Comparison of ENCODE assay signal across 8 cellular contexts in the genomic region with DNA sequence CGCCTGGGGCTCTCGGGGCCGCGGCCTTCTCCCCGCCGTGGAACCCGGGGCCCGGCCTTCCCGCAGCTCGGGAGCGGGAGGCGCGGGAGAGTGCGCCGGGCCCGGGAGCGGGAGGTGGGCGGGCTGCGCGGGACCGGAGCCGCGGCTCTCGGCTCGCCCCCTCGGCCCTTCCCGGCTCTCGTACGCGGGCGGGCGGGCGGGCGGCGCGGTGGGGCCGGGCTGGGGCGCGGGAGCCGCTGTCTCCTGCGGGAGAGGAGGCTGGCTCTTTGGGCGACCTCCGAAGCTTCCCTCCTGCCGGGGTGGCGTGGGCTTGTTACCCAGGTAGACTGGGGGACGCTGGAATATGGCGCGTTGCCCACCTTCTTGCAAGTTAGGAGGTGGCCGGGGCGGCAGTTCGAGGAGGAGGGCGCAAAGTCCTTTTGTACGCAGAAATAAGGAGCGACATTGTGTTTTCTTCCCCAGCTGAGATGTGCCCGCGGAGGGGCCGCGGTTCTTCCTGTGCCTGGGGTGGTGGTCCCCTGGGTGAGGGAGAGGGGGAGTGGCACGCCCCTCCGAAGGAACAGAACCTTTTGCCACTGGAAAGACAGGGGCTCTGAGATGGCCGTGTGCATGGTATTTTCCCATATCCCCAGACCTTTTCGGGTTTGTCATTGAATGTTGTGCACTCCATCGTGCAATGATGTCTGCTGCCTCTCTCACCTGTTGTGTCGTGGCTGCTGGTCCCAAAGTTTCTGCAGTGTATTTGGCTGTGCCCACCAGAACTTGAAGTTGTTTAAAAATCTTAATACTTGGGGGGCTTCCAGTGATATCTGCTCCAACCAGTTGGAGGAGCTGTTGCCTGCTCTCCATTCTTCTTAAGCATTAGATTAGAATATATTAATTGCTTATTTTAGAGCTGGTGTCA. TPM values are rescaled to one million over a fixed set of nuclear protein-coding genes. Genes with fewer than 3 reads are reported as not detected.
DNase-seq lines count a peak whose midpoint lies in the region; ATAC-seq and TF ChIP-seq lines count a peak whose summit lies in the region.

No MANE protein-coding gene starts in this region.

- POLR2A ChIA-PET in HCT116 (lab: Charles Lee) = interaction anchor here (0.7 to 1.3 kb wide), 3 partner anchors 9 to 22 kb away, joined by 3 to 5 read pairs (median 3); no protein-coding TSS in a partner anchor

- H3K4me1 Mint-ChIP-seq in activated CD4-positive, alpha-beta T cell treated with anti-CD3 and anti-CD28 coated beads, Interleukin-2, amount 10 ng/mL, durations not matched to agents 24 days and 14 days = peaks cover 44% of the 10 kb centered on the region
- H3K4me1 Mint-ChIP-seq in stimulated activated effector memory CD8-positive, alpha-beta T cell treated with anti-CD3 and anti-CD28 coated beads, Interleukin-12 subunit alpha, Interleukin-12 subunit beta, amount 100 ng/mL, for 72 hours = peaks cover 58% of the 10 kb centered on the region

- WGBS in lung, 2 donors = 0% methylated on average over 36 to 64 of the region's 64 CpGs

- peak; percentile 27 for ATAC-seq in HCT116
- peak; percentile 4 for ATAC-seq in lung (ENCODE audit: insufficient read depth, low FRiP score)
- peak; percentile 44 for ATAC-seq in stimulated activated effector memory CD8-positive, alpha-beta T cell treated with anti-CD3 and anti-CD28 coated beads, Interleukin-12 subunit alpha, Interleukin-12 subunit beta, amount 100 ng/mL, for 72 hours

- no TSS peak for BruUV-seq in HCT116 (replicated peaks; lab: Mats Ljungman, UMichigan)

- H3K9me3 ChIP-seq in HCT116 (ENCODE audit: control insufficient read depth in 1 of 2, insufficient read depth in 1 of 2, low read depth in 1 of 2, low read length in 2 of 2) (no peaks in the 10 kb centered on the region), duodenal mucosa (ENCODE audit: control insufficient read depth in 1 of 2, low read length in 2 of 2) (no peaks in the 10 kb centered on the region), lung (ENCODE audit: control insufficient read depth in 2 of 2, insufficient read depth in 1 of 2, low read length in 1 of 2) (no peaks in the 10 kb centered on the region)

- H3K36me3 ChIP-seq in HCT116 (ENCODE audit: control insufficient read depth in 1 of 2, insufficient read depth in 2 of 2, low read length in 2 of 2) (peaks cover 0 to 19% of the 10 kb centered on the region in 2 experiments; a peak in 1 of 4 replicates), duodenal mucosa (ENCODE audit: control insufficient read depth in 1 of 2, insufficient read depth in 2 of 2, low read length in 2 of 2) (peaks cover 0 to 12% of the 10 kb centered on the region in 2 donors), lung (ENCODE audit: control insufficient read depth in 2 of 2, insufficient read depth in 2 of 2, low read length in 2 of 2) (no peaks in the 10 kb centered on the region)

- no peaks in the 10 kb centered on the region for H3K9me2 ChIP-seq in HCT116 (ENCODE audit: insufficient read depth)

- TF ChIP-seq POLR2A in HCT116 (IDR thresholded peaks at IDR 0.05; ENCODE audit: borderline replicate concordance, extremely low read depth, insufficient read depth, insufficient read length) = no peak

- CTCF ChIA-PET in HCT116 (lab: Charles Lee) = interaction anchor here (0.6 to 1.5 kb wide), 9 partner anchors 10 to 1416 kb away, joined by 3 to 5 read pairs (median 3); no protein-coding TSS in a partner anchor

- peaks cover 87% of the 10 kb centered on the region for H3K79me2 ChIP-seq in HCT116 (ENCODE audit: insufficient read depth, low read length)

- peak overlapping the region; percentile 87 to 96 for H3K4me3 ChIP-seq in HCT116 (replicated peaks in 1 of 2; ENCODE audit: low read depth in 1 of 2, low read length in 2 of 2)
- peak overlapping the region; percentile 85 to 97 for H3K4me3 ChIP-seq in duodenal mucosa (ENCODE audit: low read depth in 1 of 2, low read length in 2 of 2)
- peak overlapping the region; percentile 93 for H3K4me3 ChIP-seq in lung

- TF ChIP-seq CTCF in HCT116 (IDR thresholded peaks at IDR 0.05 in 2 of 3, conservative IDR thresholded peaks at IDR 0.05 in 1 of 3; ENCODE audit: borderline replicate concordance in 1 of 3, insufficient read depth in 1 of 3, low read depth in 2 of 3, low read length in 2 of 3) (peak; percentile 35 to 51 (median 36); a peak in 4 of 6 replicates), lung (IDR thresholded peaks at IDR 0.05; ENCODE audit: control extremely low read depth, extremely low read depth) (peak; percentile 15)

- no peak overlapping the region for H2AFZ ChIP-seq in HCT116 (ENCODE audit: low read depth, low read length, poor library complexity, severe bottlenecking)

- DNase-seq in ELR (ENCODE audit: low read depth) (peak; percentile 56), HCT116 (ENCODE audit: low read depth, low spot score) (no peak), NCI-H1105 (lab: John Stamatoyannopoulos, UW) (peak; percentile 47), lung (ENCODE audit: low spot score) (peak; percentile 33), cortex of kidney (lab: John Stamatoyannopoulos, UW) (no peak)
- peak; percentile 77 for DNase-seq in activated CD4-positive, alpha-beta T cell treated with anti-CD3 and anti-CD28 coated beads, Interleukin-2, amount 10 ng/mL, durations not matched to agents 24 days and 14 days
- DNase-seq in stimulated activated effector memory CD8-positive, alpha-beta T cell treated with anti-CD3 and anti-CD28 coated beads, Interleukin-12 subunit alpha, Interleukin-12 subunit beta, amount 100 ng/mL, for 72 hours (ENCODE audit: low spot score in 2 of 2) = peak; percentile 18 to 76

- H3K27me3 Mint-ChIP-seq in activated CD4-positive, alpha-beta T cell treated with anti-CD3 and anti-CD28 coated beads, Interleukin-2, amount 10 ng/mL, durations not matched to agents 24 days and 14 days = no peaks in the 10 kb centered on the region

- peaks cover 6 to 24% of the 10 kb centered on the region in 2 experiments; a peak in 3 of 4 replicates for H3K4me1 ChIP-seq in HCT116 (ENCODE audit: control insufficient read depth in 1 of 2, insufficient read depth in 2 of 2, low read length in 2 of 2)
- H3K4me1 ChIP-seq in duodenal mucosa (ENCODE audit: control insufficient read depth in 1 of 2, insufficient read depth in 2 of 2, low read length in 2 of 2) = peaks cover 22 to 23% of the 10 kb centered on the region in 2 donors
- H3K4me1 ChIP-seq in lung (ENCODE audit: control insufficient read depth in 2 of 2, insufficient read depth in 2 of 2, low read length in 2 of 2) = peaks cover 4 to 7% of the 10 kb centered on the region in 2 donors

- peaks cover 5% of the 10 kb centered on the region; the same call in 1 of the 2 replicates for H4K20me1 ChIP-seq in HCT116 (ENCODE audit: insufficient read depth)

- H3K27me3 ChIP-seq in HCT116 (ENCODE audit: insufficient read depth, low read length) (no peaks in the 10 kb centered on the region), duodenal mucosa (ENCODE audit: control insufficient read depth in 1 of 2, insufficient read depth in 2 of 2, low read length in 2 of 2) (no peaks in the 10 kb centered on the region), lung (ENCODE audit: control insufficient read depth, insufficient read depth) (no peaks in the 10 kb centered on the region)

- peak overlapping the region; percentile 88 for H3K27ac ChIP-seq in HCT116 (ENCODE audit: low read depth, low read length)
- H3K27ac ChIP-seq in duodenal mucosa (ENCODE audit: low read depth, low read length) = peak overlapping the region; percentile 94
- H3K27ac ChIP-seq in lung (ENCODE audit: low read depth in 1 of 2, low read length in 1 of 2) = peak overlapping the region; percentile 95 to 99

- peak overlapping the region; percentile 93 for H3K9ac ChIP-seq in HCT116 (ENCODE audit: low read length)
- H3K9ac ChIP-seq in duodenal mucosa (ENCODE audit: low read depth in 1 of 2, low read length in 2 of 2) = peak overlapping the region; percentile 72 to 74

- peaks cover 21% of the 10 kb centered on the region for H3K36me3 Mint-ChIP-seq in activated CD4-positive, alpha-beta T cell treated with anti-CD3 and anti-CD28 coated beads, Interleukin-2, amount 10 ng/mL, durations not matched to agents 24 days and 14 days (ENCODE audit: low read depth)
- H3K36me3 Mint-ChIP-seq in stimulated activated effector memory CD8-positive, alpha-beta T cell treated with anti-CD3 and anti-CD28 coated beads, Interleukin-12 subunit alpha, Interleukin-12 subunit beta, amount 100 ng/mL, for 72 hours = peaks cover 47% of the 10 kb centered on the region

- peak; percentile 49 for TF ChIP-seq RAD21 in HCT116 (IDR thresholded peaks at IDR 0.05; ENCODE audit: low read depth)

- no peaks in the 10 kb centered on the region for H3K9me3 Mint-ChIP-seq in activated CD4-positive, alpha-beta T cell treated with anti-CD3 and anti-CD28 coated beads, Interleukin-2, amount 10 ng/mL, durations not matched to agents 24 days and 14 days
- H3K9me3 Mint-ChIP-seq in stimulated activated effector memory CD8-positive, alpha-beta T cell treated with anti-CD3 and anti-CD28 coated beads, Interleukin-12 subunit alpha, Interleukin-12 subunit beta, amount 100 ng/mL, for 72 hours = no peaks in the 10 kb centered on the region

- H3K27ac Mint-ChIP-seq in activated CD4-positive, alpha-beta T cell treated with anti-CD3 and anti-CD28 coated beads, Interleukin-2, amount 10 ng/mL, durations not matched to agents 24 days and 14 days = peak overlapping the region; percentile 94
- peak overlapping the region; percentile 93 for H3K27ac Mint-ChIP-seq in stimulated activated effector memory CD8-positive, alpha-beta T cell treated with anti-CD3 and anti-CD28 coated beads, Interleukin-12 subunit alpha, Interleukin-12 subunit beta, amount 100 ng/mL, for 72 hours

- H3K4me2 ChIP-seq in HCT116 (ENCODE audit: low read length) = peak overlapping the region; percentile 90

- RAD21 ChIA-PET in HCT116 (lab: Charles Lee; ENCODE audit: low non-redundant PET in 1 of 2, low total read pairs in 2 of 2, uncharacterized antibody in 2 of 2, unreplicated experiment in 2 of 2) = interaction anchor here in 1 of 2 experiments (0.6 kb wide), 1 partner anchor 30 kb away, joined by 4 read pairs; no protein-coding TSS in a partner anchor

- intact Hi-C loops in HCT116 (cut with micrococcal nuclease) = loop anchor here (5.0 kb wide), 2 partner anchors 215 to 335 kb away; no protein-coding TSS in a partner anchor
- intact Hi-C loops in activated CD4-positive, alpha-beta T cell treated with anti-CD3 and anti-CD28 coated beads, Interleukin-2, amount 10 ng/mL, durations not matched to agents 24 days and 14 days (cut with micrococcal nuclease) = loop anchor here (1.0 to 5.0 kb wide), 6 partner anchors 23 to 340 kb away; a partner anchor contains a TSS

- peak overlapping the region; percentile 93 for H3K4me3 Mint-ChIP-seq in activated CD4-positive, alpha-beta T cell treated with anti-CD3 and anti-CD28 coated beads, Interleukin-2, amount 10 ng/mL, durations not matched to agents 24 days and 14 days
- H3K4me3 Mint-ChIP-seq in stimulated activated effector memory CD8-positive, alpha-beta T cell treated with anti-CD3 and anti-CD28 coated beads, Interleukin-12 subunit alpha, Interleukin-12 subunit beta, amount 100 ng/mL, for 72 hours = peak overlapping the region; percentile 90

TF ChIP-seq in HCT116, 20 proteins besides CTCF, POLR2A, EP300 and RAD21 (continues in another document):
- TF ChIP-seq SIN3A (IDR thresholded peaks at IDR 0.05; ENCODE audit: low read depth) = no peak

RNA-seq across cellular contexts. Expression of a gene that starts 0.8 kb away (rescaled TPM):
- 25.9 TPM for total RNA-seq in HCT116 (2021; ENCODE audit: unreplicated experiment)
- polyA plus RNA-seq in HCT116 (2012) = 19.0 and 22.0 TPM in 2 replicates
- 22.3 and 23.2 TPM in 2 replicates for total RNA-seq in activated CD4-positive, alpha-beta T cell treated with anti-CD3 and anti-CD28 coated beads, Interleukin-2, amount 10 ng/mL, durations not matched to agents 24 days and 14 days
- 10 to 100 TPM; 19.0 to 33.3 TPM for total RNA-seq in lung
- 10 to 100 TPM in 1 of 2 donors, 1 to 10 TPM in 1; 6.9 to 10.6 TPM for polyA plus RNA-seq in lung

Comparison
In these comparisons a context has a peak if more than half of its experiments do, and no peak if none do; other contexts are left out.
1. DNase-seq: peak in ELR (single experiment), NCI-H1105 (single experiment), activated CD4-positive, alpha-beta T cell treated with anti-CD3 and anti-CD28 coated beads, Interleukin-2, amount 10 ng/mL, durations not matched to agents 24 days and 14 days (single experiment), lung (single experiment) and stimulated activated effector memory CD8-positive, alpha-beta T cell treated with anti-CD3 and anti-CD28 coated beads, Interleukin-12 subunit alpha, Interleukin-12 subunit beta, amount 100 ng/mL, for 72 hours (2 of 2); none in HCT116 (single experiment) and cortex of kidney (single experiment).
2. Peak in every context shown above with its lines, with median percentiles within 50 percentile points of each other: ATAC-seq, H3K27ac ChIP-seq and H3K4me3 ChIP-seq.